25 cellular contexts compared by ENCODE assay signal in genomic region chr6:25397406-25397805, GRCh38.
DNase-seq lines count a peak whose midpoint lies in the region; ATAC-seq and TF ChIP-seq lines count a peak whose summit lies in the region.
"Had no signal": no experiment of that assay in that cellular context is flagged by ENCODE, and none has a peak within 500 bp of the region (broad histone marks: within the 10 kb centered on the region; RNA-seq: fewer than 3 reads in every experiment).

No MANE protein-coding gene starts in this region.

- H3K36me3 Mint-ChIP-seq in progenitor cell of endocrine pancreas (ENCODE audit: insufficient read depth), result peaks cover 5% of the 10 kb centered on the region
- H3K36me3 Mint-ChIP-seq: CD4-positive, alpha-beta memory T cell had no signal

- H3K4me1 Mint-ChIP-seq in progenitor cell of endocrine pancreas (ENCODE audit: low read depth), result peaks cover 34% of the 10 kb centered on the region

- H3K27me3 Mint-ChIP-seq in progenitor cell of endocrine pancreas, result no peaks in the 10 kb centered on the region

- H3K36me3 ChIP-seq in KMS-11 (ENCODE audit: insufficient read depth), result no peaks in the 10 kb centered on the region
- H3K36me3 ChIP-seq in OCI-LY1 (ENCODE audit: insufficient read depth, low read length), result no peaks in the 10 kb centered on the region

- no peaks in the 10 kb centered on the region for H3K9me2 ChIP-seq in OCI-LY1 (ENCODE audit: low read depth, low read length)

- no peak for TF ChIP-seq CTCF in KMS-11 (conservative IDR thresholded peaks at IDR 0.05; ENCODE audit: low read depth, low read length)
- no peak for TF ChIP-seq CTCF in OCI-LY1 (IDR thresholded peaks at IDR 0.05; ENCODE audit: low read length)
- no peak for TF ChIP-seq CTCF in progenitor cell of endocrine pancreas (IDR thresholded peaks at IDR 0.05; ENCODE audit: unreplicated experiment)

- peak overlapping the region; percentile 59 for H3K27ac Mint-ChIP-seq in progenitor cell of endocrine pancreas

- no peak overlapping the region for H3K27ac ChIP-seq in KMS-11
- peak overlapping the region; percentile 78 for H3K27ac ChIP-seq in OCI-LY1 (ENCODE audit: low read depth, low read length, poor library complexity, severe bottlenecking)
- H3K27ac ChIP-seq: HL-60, RWPE1 had no signal

- H3F3A ChIP-seq in OCI-LY1 (ENCODE audit: insufficient read depth, low read length), result no peaks in the 10 kb centered on the region

- DNase-seq in foreskin melanocyte (peak; percentile 38), progenitor cell of endocrine pancreas (ENCODE audit: low spot score, unreplicated experiment) (no peak)
- DNase-seq: C1 segment of cervical spinal cord; Caco-2; CD4-positive, alpha-beta memory T cell; GF-D8; GOT3; HCEC 1CT; NCI-H1048; NCI-H1417; NCI-H1694; NCI-H2029 treated with DMSO at 0.1 percent for 48 hours; NCI-H2171; NCI-H345; NCI-H526; SHP77 had no signal

- H3K4me2 ChIP-seq in KMS-11, result peak overlapping the region; percentile 10; the same call in 1 of the 2 replicates
- H3K4me2 ChIP-seq in OCI-LY1 (ENCODE audit: low read length), result peak overlapping the region; percentile 44; the same call in 1 of the 2 replicates

- H4K20me1 ChIP-seq in KMS-11 (ENCODE audit: insufficient read depth) (no peaks in the 10 kb centered on the region), OCI-LY1 (ENCODE audit: insufficient read depth, low read length) (no peaks in the 10 kb centered on the region)

- peaks cover 64% of the 10 kb centered on the region for H3K4me1 ChIP-seq in KMS-11 (ENCODE audit: low read depth, poor library complexity, severe bottlenecking)
- peaks cover 83% of the 10 kb centered on the region for H3K4me1 ChIP-seq in OCI-LY1 (ENCODE audit: insufficient read depth, low read length, severe bottlenecking)
- H3K4me1 ChIP-seq: Caco-2 had no signal

- H3K4me3 Mint-ChIP-seq in progenitor cell of endocrine pancreas (ENCODE audit: low read depth), result no peak overlapping the region
- H3K4me3 Mint-ChIP-seq: CD4-positive, alpha-beta memory T cell; IgD-negative memory B cell had no signal

- no peak overlapping the region for H3K9ac ChIP-seq in KMS-11
- peak overlapping the region; percentile 34; the same call in 1 of the 2 replicates for H3K9ac ChIP-seq in OCI-LY1 (ENCODE audit: low read length)

- ATAC-seq in HG03175 (IDR thresholded peaks at IDR 0.05; ENCODE audit: unreplicated experiment) (no peak), GM21423 (IDR thresholded peaks at IDR 0.05; ENCODE audit: unreplicated experiment) (no peak), GM21447 (IDR thresholded peaks at IDR 0.05; ENCODE audit: unreplicated experiment) (no peak)
- ATAC-seq: Panc1 had no signal

- H3K79me2 ChIP-seq in KMS-11 (ENCODE audit: insufficient read depth, low read depth) (peaks cover 18% of the 10 kb centered on the region; the same call in 1 of the 2 replicates), OCI-LY1 (ENCODE audit: insufficient read depth, low read length) (peaks cover 29% of the 10 kb centered on the region)

- H3K9me3 ChIP-seq in OCI-LY1 (ENCODE audit: low read length), result no peaks in the 10 kb centered on the region
- H3K9me3 ChIP-seq: Caco-2 had no signal

- H3K4me3 ChIP-seq in KMS-11 (IDR thresholded peaks at IDR 0.05; ENCODE audit: insufficient read depth, low read depth, low read length) (no peak overlapping the region), OCI-LY1 (ENCODE audit: low read depth, low read length, poor library complexity, severe bottlenecking) (no peak overlapping the region)

- H3K9me3 Mint-ChIP-seq in progenitor cell of endocrine pancreas (ENCODE audit: low read depth), result peaks cover 3% of the 10 kb centered on the region
- H3K9me3 Mint-ChIP-seq: CD4-positive, alpha-beta memory T cell; IgD-negative memory B cell had no signal

- H3K27me3 ChIP-seq in KMS-11 (ENCODE audit: insufficient read depth, low read depth), result no peaks in the 10 kb centered on the region
- no peaks in the 10 kb centered on the region for H3K27me3 ChIP-seq in OCI-LY1 (ENCODE audit: insufficient read depth, low read length)

- H2AFZ ChIP-seq in KMS-11 (ENCODE audit: low read depth) (no peak overlapping the region), OCI-LY1 (ENCODE audit: low read length) (no peak overlapping the region)
